14 cellular contexts compared by ENCODE assay signal in the genomic region with DNA sequence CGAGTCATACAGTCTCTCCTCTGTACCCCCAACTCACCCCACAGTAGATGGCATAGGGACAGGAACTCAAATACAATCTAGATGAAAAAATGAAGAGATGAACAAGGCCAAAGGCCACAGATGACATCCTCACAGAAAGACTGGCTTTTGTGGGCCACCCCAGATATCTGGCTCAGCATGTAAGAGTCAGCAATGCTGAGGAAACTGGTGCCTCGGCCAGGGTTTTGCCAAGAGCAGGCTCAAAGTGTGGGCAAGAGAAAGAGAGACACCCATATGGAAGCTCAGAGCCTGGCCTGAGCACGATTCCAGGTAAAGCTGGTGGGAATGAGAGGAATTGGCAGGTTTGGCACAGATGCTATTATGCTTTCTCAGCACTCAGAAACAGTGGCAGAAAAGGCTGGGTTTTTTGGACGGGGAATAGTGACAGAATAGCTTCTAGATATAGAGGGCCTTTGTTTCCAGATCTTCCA.
DNase-seq lines count a peak whose midpoint lies in the region; ATAC-seq and TF ChIP-seq lines count a peak whose summit lies in the region.
"Had no signal": no experiment of that assay in that cellular context is flagged by ENCODE, and none has a peak within 500 bp of the region (broad histone marks: within the 10 kb centered on the region; RNA-seq: fewer than 3 reads in every experiment).

No MANE protein-coding gene starts in this region.

- H3K27me3 Mint-ChIP-seq in CD4-positive, alpha-beta T cell, result no peaks in the 10 kb centered on the region

- peak overlapping the region; percentile 97 for H3K27ac Mint-ChIP-seq in CD4-positive, alpha-beta T cell

- no peak overlapping the region for H4K8ac ChIP-seq in neuronal stem cell (ENCODE audit: low read depth, low read length)

- no peak overlapping the region for H3K23ac ChIP-seq in neuronal stem cell (ENCODE audit: low read depth, low read length, poor library complexity)

- no peak overlapping the region for H2BK120ac ChIP-seq in neuronal stem cell (ENCODE audit: low read depth, low read length)

- H3K4me3 ChIP-seq in RWPE2 (ENCODE audit: severe bottlenecking) (no peak overlapping the region), neuronal stem cell (ENCODE audit: low read length in 2 of 2) (no peak overlapping the region), transverse colon (no peak overlapping the region)
- H3K4me3 ChIP-seq: HAP-1 had no signal

- no peak overlapping the region for H4K91ac ChIP-seq in neuronal stem cell (ENCODE audit: low read depth, low read length, poor library complexity)

- H3K79me1 ChIP-seq in neuronal stem cell (ENCODE audit: low read depth, low read length), result no peaks in the 10 kb centered on the region

- H3K27ac ChIP-seq in CD4-positive, alpha-beta T cell (ENCODE audit: low read depth, low read length), result peak overlapping the region; percentile 77
- H3K27ac ChIP-seq in RWPE2 (ENCODE audit: poor library complexity, severe bottlenecking), result peak overlapping the region; percentile 79
- peak overlapping the region; percentile 82 for H3K27ac ChIP-seq in cingulate gyrus (ENCODE audit: low read depth, low read length)
- H3K27ac ChIP-seq in neuronal stem cell (replicated peaks; ENCODE audit: low read length), result no peak overlapping the region
- H3K27ac ChIP-seq in transverse colon, result peak overlapping the region in 2 of 4 donors; percentile 19 to 23
- H3K27ac ChIP-seq: KMS-11 had no signal

- no peak for TF ChIP-seq EP300 in transverse colon (IDR thresholded peaks at IDR 0.05; ENCODE audit: low read depth)

- peak overlapping the region; percentile 51 for H2AFZ ChIP-seq in neuronal stem cell (ENCODE audit: low read length)

- no peak overlapping the region for H2BK5ac ChIP-seq in neuronal stem cell (ENCODE audit: low read length)

- H2AK5ac ChIP-seq in neuronal stem cell (ENCODE audit: low read depth, low read length), result no peak overlapping the region

- H3K27me3 ChIP-seq in CD4-positive, alpha-beta T cell (ENCODE audit: control insufficient read depth, insufficient read depth, low read length), result no peaks in the 10 kb centered on the region
- H3K27me3 ChIP-seq in RWPE2 (ENCODE audit: insufficient read depth, poor library complexity, severe bottlenecking) (no peaks in the 10 kb centered on the region), neuronal stem cell (ENCODE audit: control insufficient read depth in 3 of 3, insufficient read depth in 3 of 3, low read depth in 1 of 3, low read length in 3 of 3) (no peaks in the 10 kb centered on the region), transverse colon (no peaks in the 10 kb centered on the region)

- no peak overlapping the region for H3K4ac ChIP-seq in neuronal stem cell (ENCODE audit: low read length)

- no peaks in the 10 kb centered on the region for H3K9me3 ChIP-seq in CD4-positive, alpha-beta T cell (ENCODE audit: control insufficient read depth, low read length)
- H3K9me3 ChIP-seq in RWPE2 (ENCODE audit: severe bottlenecking) (no peaks in the 10 kb centered on the region), neuronal stem cell (replicated peaks in 1 of 2; ENCODE audit: control insufficient read depth in 2 of 2, insufficient read depth in 1 of 2, low read depth in 1 of 2, low read length in 2 of 2) (peaks cover 4 to 5% of the 10 kb centered on the region in 2 donors), transverse colon (no peaks in the 10 kb centered on the region)

- H3K14ac ChIP-seq in neuronal stem cell (ENCODE audit: low read length), result no peak overlapping the region

- peak overlapping the region; percentile 54 for H3K4me3 Mint-ChIP-seq in CD4-positive, alpha-beta T cell

- no peak overlapping the region for H2BK15ac ChIP-seq in neuronal stem cell (ENCODE audit: low read length)

- H3K18ac ChIP-seq in neuronal stem cell (ENCODE audit: low read length), result no peak overlapping the region

- H2BK12ac ChIP-seq in neuronal stem cell (ENCODE audit: low read length), result no peak overlapping the region

- H3K4me1 Mint-ChIP-seq in CD4-positive, alpha-beta T cell (ENCODE audit: low read depth), result peaks cover 79% of the 10 kb centered on the region

- TF ChIP-seq POLR2A in transverse colon (IDR thresholded peaks at IDR 0.05), result no peak

- peaks cover 5% of the 10 kb centered on the region for H3K9me3 Mint-ChIP-seq in CD4-positive, alpha-beta T cell

- intact Hi-C loops in CD4-positive, alpha-beta T cell (cut with DNase I, micrococcal nuclease), result loop anchor here (1.0 to 2.0 kb wide), 2 partner anchors 15 to 19 kb away; no protein-coding TSS in a partner anchor
- intact Hi-C loops in transverse colon (cut with DNase I; ENCODE audit: low total_unique reads), result no loop called here

- H3K4me1 ChIP-seq in RWPE2 (ENCODE audit: insufficient read depth, poor library complexity, severe bottlenecking) (peaks cover 18% of the 10 kb centered on the region), neuronal stem cell (ENCODE audit: control insufficient read depth in 2 of 2, insufficient read depth in 1 of 2, low read depth in 1 of 2, low read length in 2 of 2) (peaks cover 0 to 7% of the 10 kb centered on the region in 2 donors), transverse colon (no peaks in the 10 kb centered on the region)
- H3K4me1 ChIP-seq: HAP-1 had no signal

- no CpG with 5 or more reads among the region's 4 CpGs for WGBS in neuronal stem cell (ENCODE audit: extremely low coverage in 2 of 2, insufficient read length in 2 of 2, insufficient replicate concordance in 1 of 2), 2 donors
- 80% methylated on average over 4 of the region's 4 CpGs; no CpG with 5 or more reads in 1 of the 2 donors for WGBS in transverse colon (ENCODE audit: low coverage in 1 of 2), 2 donors

- H3K4me2 ChIP-seq in neuronal stem cell (ENCODE audit: insufficient read depth, low read length, poor library complexity, severe bottlenecking), result no peak overlapping the region
- H3K4me2 ChIP-seq: KMS-11 had no signal

- POLR2A ChIA-PET in CD4-positive, alpha-beta T cell (lab: Charles Lee), result interaction anchor here (1.1 to 5.3 kb wide), 15 partner anchors 10 to 477 kb away, joined by 3 to 125 read pairs (median 6); no protein-coding TSS in a partner anchor

- H3K9ac ChIP-seq in neuronal stem cell (ENCODE audit: low read depth, low read length, poor library complexity), result no peak overlapping the region
- H3K9ac ChIP-seq: KMS-11 had no signal

- CTCF ChIA-PET in CD4-positive, alpha-beta T cell (lab: Charles Lee), result interaction anchor here (2.5 kb wide), 1 partner anchor 11 kb away, joined by 7 read pairs; no protein-coding TSS in a partner anchor

- peaks cover 16% of the 10 kb centered on the region for H3K36me3 Mint-ChIP-seq in CD4-positive, alpha-beta T cell (ENCODE audit: low read depth)
- H3K36me3 Mint-ChIP-seq: CD14-positive monocyte had no signal

- ATAC-seq in CD4-positive, alpha-beta T cell (ENCODE audit: poor library complexity), result no peak
- ATAC-seq in RWPE2 (ENCODE audit: low read depth), result no peak
- ATAC-seq in HG02973 (IDR thresholded peaks at IDR 0.05; ENCODE audit: unreplicated experiment), result no peak

- no peaks in the 10 kb centered on the region for H3K36me3 ChIP-seq in RWPE2 (ENCODE audit: low read depth)
- no peaks in the 10 kb centered on the region for H3K36me3 ChIP-seq in neuronal stem cell (replicated peaks in 1 of 2; ENCODE audit: control insufficient read depth in 2 of 2, insufficient read depth in 2 of 2, low read length in 2 of 2)
- no peaks in the 10 kb centered on the region for H3K36me3 ChIP-seq in transverse colon
- H3K36me3 ChIP-seq: HAP-1 had no signal

- no peak for DNase-seq in CD4-positive, alpha-beta T cell
- DNase-seq in RWPE2 (ENCODE audit: low spot score) (no peak), neuronal stem cell (ENCODE audit: low spot score) (no peak), transverse colon (no peak), KG1 (lab: John Stamatoyannopoulos, UW) (no peak), GDM1 (lab: John Stamatoyannopoulos, UW) (no peak)
- DNase-seq: aorta, islet precursor cell, occipital lobe had no signal

- TF ChIP-seq CTCF in CD4-positive, alpha-beta T cell (IDR thresholded peaks at IDR 0.05), result no peak
- TF ChIP-seq CTCF in RWPE2 (IDR thresholded peaks at IDR 0.05; ENCODE audit: poor library complexity, severe bottlenecking) (no peak), transverse colon (IDR thresholded peaks at IDR 0.05) (no peak)

- in situ Hi-C loops in transverse colon (cut with MboI; ENCODE audit: low pct_ligation_motif_present in 1 of 4, low pct_unique_long_range_greater_than_20kb in 1 of 4, low sequenced_read_pairs in 3 of 4), result no loop called here
